25 cellular contexts compared by ENCODE assay signal in the genomic region with DNA sequence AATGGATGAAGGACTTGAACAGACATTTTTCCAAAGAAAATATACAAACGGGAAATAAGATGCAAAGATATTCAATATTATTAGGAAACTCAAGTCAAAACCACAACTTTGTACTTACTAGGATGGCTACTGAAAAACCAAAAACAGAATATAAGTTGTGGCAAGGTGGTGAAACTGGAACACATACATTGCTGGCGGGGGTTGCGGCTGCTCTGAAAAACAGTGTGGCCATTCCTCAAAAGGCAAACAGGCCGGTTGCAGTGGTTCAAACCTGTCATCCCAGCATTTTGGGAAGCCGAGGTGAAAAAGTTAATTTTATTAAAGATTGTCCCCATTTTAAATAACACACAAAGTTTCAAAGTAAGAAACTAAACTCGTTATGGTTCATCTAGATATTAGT.
"Had no signal": no experiment of that assay in that cellular context is flagged by ENCODE, and none has a peak within 500 bp of the region (broad histone marks: within the 10 kb centered on the region; RNA-seq: fewer than 3 reads in every experiment).

No MANE protein-coding gene starts in this region.

- H3K4me1 ChIP-seq: stomach, suprapubic skin, thyroid gland, tibial artery, tibial nerve, transverse colon, upper lobe of left lung, upper lobe of right lung, uterus, vagina had no signal

- H3K27ac ChIP-seq: stomach, suprapubic skin, testis, thoracic aorta, thyroid gland, tibial artery, tibial nerve, transverse colon, upper lobe of left lung, upper lobe of right lung, uterus, vagina had no signal

- H3K36me3 ChIP-seq: stomach, suprapubic skin, thoracic aorta, thyroid gland, tibial artery, tibial nerve, transverse colon, upper lobe of left lung, upper lobe of right lung, uterus, vagina had no signal

- ATAC-seq: stimulated activated effector memory CD8-positive, alpha-beta T cell treated with anti-CD3 and anti-CD28 coated beads, Interleukin-12 subunit alpha, Interleukin-12 subunit beta, amount 100 ng/mL, for 72 hours; stimulated activated memory B cell treated with anti-CD40 and anti-IgM and Interleukin-4, amounts not matched to agents 10 μg/mL and 1 μg/mL and 100 μg/mL, for 72 hours; stimulated activated naive B cell treated with anti-CD40 and anti-IgM and Interleukin-4, amounts not matched to agents 10 μg/mL and 1 μg/mL and 100 μg/mL, for 72 hours; stimulated activated naive CD8-positive, alpha-beta T cell treated with anti-CD3 and anti-CD28 coated beads, Interleukin-15, amount 100 ng/mL, for 72 hours; stimulated activated naive CD8-positive, alpha-beta T cell treated with anti-CD3 and anti-CD28 coated beads, Interleukin-15, Interleukin-2, amounts not matched to agents 100 U/mL and 50 U/mL, for 24 hours; upper lobe of right lung had no signal

- H3K9me3 ChIP-seq: stomach, suprapubic skin, testis, thoracic aorta, thyroid gland, tibial artery, tibial nerve, transverse colon, upper lobe of left lung, upper lobe of right lung, uterus, vagina had no signal

- DNase-seq: stimulated activated CD4-positive, alpha-beta T cell treated with anti-CD3 and anti-CD28 coated beads, Interleukin-2, amount 100 ng/mL, for 48 hours; stimulated activated CD4-positive, alpha-beta T cell treated with anti-CD3 and anti-CD28 coated beads, Interleukin-4, amount 100 ng/mL, for 1 hour; stimulated activated CD4-positive, alpha-beta T cell treated with anti-CD3 and anti-CD28 coated beads, Interleukin-4, amount 100 ng/mL, for 24 hours; stimulated activated CD4-positive, alpha-beta T cell treated with anti-CD3 and anti-CD28 coated beads, Interleukin-4, amount 100 ng/mL, for 4 hours; stimulated activated CD8-positive, alpha-beta memory T cell treated with anti-CD3 and anti-CD28 coated beads, Interleukin-4, amount 100 ng/mL, for 48 hours; stimulated activated naive B cell treated with anti-CD40 and anti-IgM and Interleukin-4, amounts not matched to agents 10 μg/mL and 1 μg/mL and 100 μg/mL, for 72 hours; stimulated activated naive CD4-positive, alpha-beta T cell; stimulated activated naive CD4-positive, alpha-beta T cell treated with Interleukin-2 at 50 U/mL for 16 hours; stimulated activated naive CD8-positive, alpha-beta T cell treated with anti-CD3 and anti-CD28 coated beads, Interleukin-15, amount 100 ng/mL, for 72 hours; stimulated activated naive CD8-positive, alpha-beta T cell treated with anti-CD3 and anti-CD28 coated beads, Interleukin-15, Interleukin-2, amounts not matched to agents 100 U/mL and 50 U/mL, for 24 hours; stomach; substantia nigra; testis; thyroid gland; tibial artery; transverse colon; upper lobe of left lung; upper lobe of right lung; uterus had no signal

- H3K27me3 ChIP-seq: stomach, suprapubic skin, testis, thyroid gland, tibial artery, tibial nerve, transverse colon, upper lobe of left lung, upper lobe of right lung, uterus, vagina had no signal

- H3K4me3 ChIP-seq: stomach, suprapubic skin, testis, thoracic aorta, thyroid gland, tibial artery, tibial nerve, transverse colon, upper lobe of left lung, upper lobe of right lung, uterus, vagina had no signal
